15 cellular contexts compared by ENCODE assay signal in genomic region chr11:85779956-85780640, GRCh38. TPM values are rescaled to one million over a fixed set of nuclear protein-coding genes. Genes with fewer than 3 reads are reported as not detected.
DNase-seq lines count a peak whose midpoint lies in the region; ATAC-seq, FAIRE-seq and TF ChIP-seq lines count a peak whose summit lies in the region.
"Had no signal": no experiment of that assay in that cellular context is flagged by ENCODE, and none has a peak within 500 bp of the region (broad histone marks: within the 10 kb centered on the region; RNA-seq: fewer than 3 reads in every experiment).

No MANE protein-coding gene starts in this region.

- H3K9me3 Mint-ChIP-seq in CD8-positive, alpha-beta memory T cell = peaks cover 2 to 7% (median 6%) of the 10 kb centered on the region in 5 donors
- H3K9me3 Mint-ChIP-seq in HFFc6 = peaks cover 6% of the 10 kb centered on the region
- peaks cover 5% of the 10 kb centered on the region for H3K9me3 Mint-ChIP-seq in natural killer cell treated with Interleukin-12 subunit alpha and Interleukin-12 subunit beta and Interleukin-15 and Interleukin-18, amount 100 ng/mL, for 72 hours

- H3K27ac ChIP-seq in CD8-positive, alpha-beta memory T cell (ENCODE audit: low read depth, low read length) = no peak overlapping the region
- no peak overlapping the region for H3K27ac ChIP-seq in K562 (ENCODE audit: extremely low read depth, low read depth, low read length)
- H3K27ac ChIP-seq in adrenal gland = no peak overlapping the region
- H3K27ac ChIP-seq: C4-2B, HL-60 had no signal

- no peak for DNase-seq in CD8-positive, alpha-beta memory T cell
- DNase-seq in HFFc6 = peak; percentile 57
- DNase-seq in K562 (ENCODE audit: extremely low read depth in 1 of 4, low spot score in 3 of 4) = no peak
- DNase-seq in natural killer cell treated with Interleukin-12 subunit alpha and Interleukin-12 subunit beta and Interleukin-15 and Interleukin-18, amount 100 ng/mL, for 72 hours (ENCODE audit: low spot score) = no peak
- DNase-seq in adrenal gland = no peak
- DNase-seq: DND-41; hypothalamus; Karpas-422; kidney glomerular epithelial cell; stimulated activated CD4-positive, alpha-beta T cell treated with anti-CD3 and anti-CD28 coated beads, Interleukin-4, amount 100 ng/mL, for 4 hours had no signal

- H3K36me3 ChIP-seq in CD8-positive, alpha-beta memory T cell (ENCODE audit: insufficient read depth, low read length) = no peaks in the 10 kb centered on the region
- no peaks in the 10 kb centered on the region for H3K36me3 ChIP-seq in K562 (ENCODE audit: control insufficient read depth, insufficient read depth, low read length)
- H3K36me3 ChIP-seq in adrenal gland (replicated peaks in 1 of 2) = no peaks in the 10 kb centered on the region

- H4K20me1 ChIP-seq in K562 (replicated peaks; ENCODE audit: control insufficient read depth, insufficient read depth, low read length) = no peaks in the 10 kb centered on the region; the same call in 1 of the 2 replicates

- intact Hi-C loops in K562 (cut with micrococcal nuclease) (no loop called here), adrenal gland (cut with DNase I) (no loop called here)

- FAIRE-seq in K562 (lab: Jason Lieb, UNC) = no peak

- no peak for ATAC-seq in K562
- ATAC-seq in natural killer cell treated with Interleukin-12 subunit alpha and Interleukin-12 subunit beta and Interleukin-15 and Interleukin-18, amount 100 ng/mL, for 72 hours = peak in 1 of 2 donors; percentile 25
- no peak for ATAC-seq in GM18511 (IDR thresholded peaks at IDR 0.05; ENCODE audit: unreplicated experiment)
- no peak for ATAC-seq in HG02759 (IDR thresholded peaks at IDR 0.05; ENCODE audit: unreplicated experiment)

- peak overlapping the region in 2 of 7 donors; percentile 10 to 33 for H3K4me3 Mint-ChIP-seq in CD8-positive, alpha-beta memory T cell
- H3K4me3 Mint-ChIP-seq in HFFc6 = no peak overlapping the region
- peak overlapping the region; percentile 65 for H3K4me3 Mint-ChIP-seq in natural killer cell treated with Interleukin-12 subunit alpha and Interleukin-12 subunit beta and Interleukin-15 and Interleukin-18, amount 100 ng/mL, for 72 hours
- H3K4me3 Mint-ChIP-seq: activated naive CD4-positive, alpha-beta T cell treated with anti-CD3 and anti-CD28 coated beads, Interleukin-2, amount 50 U/mL, for 24 hours had no signal

- in situ Hi-C loops in K562 (cut with MboI) = no loop called here

- H3K36me3 Mint-ChIP-seq in CD8-positive, alpha-beta memory T cell = peaks cover 7 to 14% (median 9%) of the 10 kb centered on the region in 3 donors
- H3K36me3 Mint-ChIP-seq in HFFc6 (ENCODE audit: low read depth) = peaks cover 8% of the 10 kb centered on the region
- peaks cover 17% of the 10 kb centered on the region for H3K36me3 Mint-ChIP-seq in natural killer cell treated with Interleukin-12 subunit alpha and Interleukin-12 subunit beta and Interleukin-15 and Interleukin-18, amount 100 ng/mL, for 72 hours

- no peak overlapping the region for H3K9ac ChIP-seq in K562 (ENCODE audit: insufficient read depth in 1 of 2, low read depth in 2 of 2, low read length in 2 of 2)

- H3K9me3 ChIP-seq in CD8-positive, alpha-beta memory T cell (ENCODE audit: low read length) = no peaks in the 10 kb centered on the region
- H3K9me3 ChIP-seq in K562 (replicated peaks; ENCODE audit: control insufficient read depth, insufficient read depth, low read depth, low read length) = no peaks in the 10 kb centered on the region
- H3K9me3 ChIP-seq in adrenal gland (replicated peaks in 1 of 3) = no peaks in the 10 kb centered on the region

- H3K27ac Mint-ChIP-seq in CD8-positive, alpha-beta memory T cell = peak overlapping the region; percentile 16 to 96 (median 86)
- peak overlapping the region; percentile 66 for H3K27ac Mint-ChIP-seq in HFFc6
- H3K27ac Mint-ChIP-seq in natural killer cell treated with Interleukin-12 subunit alpha and Interleukin-12 subunit beta and Interleukin-15 and Interleukin-18, amount 100 ng/mL, for 72 hours = peak overlapping the region; percentile 87 to 99

- H3K27me3 ChIP-seq in CD8-positive, alpha-beta memory T cell (ENCODE audit: insufficient read depth, low read length, poor library complexity, severe bottlenecking) = no peaks in the 10 kb centered on the region
- H3K27me3 ChIP-seq in K562 (ENCODE audit: control insufficient read depth in 2 of 2, insufficient read depth in 2 of 2, low read length in 2 of 2) = no peaks in the 10 kb centered on the region
- H3K27me3 ChIP-seq in adrenal gland = no peaks in the 10 kb centered on the region

- H3K9me1 ChIP-seq in K562 (ENCODE audit: control insufficient read depth, insufficient read depth, low read length) = no peaks in the 10 kb centered on the region

- no peak overlapping the region for H3K4me3 ChIP-seq in CD8-positive, alpha-beta memory T cell (ENCODE audit: low read length)
- H3K4me3 ChIP-seq in K562 = no peak overlapping the region
- no peak overlapping the region for H3K4me3 ChIP-seq in adrenal gland

- peaks cover 10% of the 10 kb centered on the region for H3K4me1 ChIP-seq in CD8-positive, alpha-beta memory T cell (ENCODE audit: insufficient read depth, low read length)
- no peaks in the 10 kb centered on the region for H3K4me1 ChIP-seq in K562 (replicated peaks in 1 of 2; ENCODE audit: control insufficient read depth in 2 of 2, insufficient read depth in 2 of 2, low read length in 2 of 2)
- no peaks in the 10 kb centered on the region for H3K4me1 ChIP-seq in adrenal gland (replicated peaks in 1 of 2)

- POLR2A ChIA-PET in CD8-positive, alpha-beta memory T cell (lab: Charles Lee) = no interaction called here
- POLR2A ChIA-PET in K562 (lab: Yijun Ruan, JAX) = no interaction called here

- no peak overlapping the region for H3K4me2 ChIP-seq in K562 (ENCODE audit: insufficient read depth, low read length)

- TF ChIP-seq POLR2A in K562 (conservative IDR thresholded peaks at IDR 0.05) (no peak), adrenal gland (IDR thresholded peaks at IDR 0.05) (no peak)

- no peaks in the 10 kb centered on the region for H3K27me3 Mint-ChIP-seq in CD8-positive, alpha-beta memory T cell
- peaks cover 3% of the 10 kb centered on the region; the same call in 1 of the 2 replicates for H3K27me3 Mint-ChIP-seq in HFFc6 (ENCODE audit: insufficient read depth)
- H3K27me3 Mint-ChIP-seq in natural killer cell treated with Interleukin-12 subunit alpha and Interleukin-12 subunit beta and Interleukin-15 and Interleukin-18, amount 100 ng/mL, for 72 hours = no peaks in the 10 kb centered on the region
- H3K27me3 Mint-ChIP-seq: activated naive CD4-positive, alpha-beta T cell treated with anti-CD3 and anti-CD28 coated beads, Interleukin-2, amount 50 U/mL, for 24 hours had no signal

- no peak for TF ChIP-seq EP300 in K562 (IDR thresholded peaks at IDR 0.05; ENCODE audit: low read length)

- no peak for TF ChIP-seq RAD21 in K562 (CRISPR knock-in tag; conservative IDR thresholded peaks at IDR 0.05 in 1 of 2, IDR thresholded peaks at IDR 0.05 in 1 of 2)

- H3K79me2 ChIP-seq in K562 (ENCODE audit: control insufficient read depth, insufficient read depth, low read length) = no peaks in the 10 kb centered on the region

- no peak overlapping the region for H2AFZ ChIP-seq in K562 (ENCODE audit: low read depth, low read length)

- no TSS peak for BruUV-seq in K562 (replicated peaks; lab: Mats Ljungman, UMichigan)

- 0% methylated on average over 3 of the region's 3 CpGs for WGBS in K562 (ENCODE audit: insufficient coverage, low coverage, missing lambda C conversion rate)
- 60 to 86% (median 75%) methylated on average over 3 of the region's 3 CpGs for WGBS in adrenal gland, 4 donors

- peaks cover 59 to 76% (median 74%) of the 10 kb centered on the region in 3 donors for H3K4me1 Mint-ChIP-seq in CD8-positive, alpha-beta memory T cell
- peaks cover 13% of the 10 kb centered on the region for H3K4me1 Mint-ChIP-seq in HFFc6 (ENCODE audit: low read depth)
- peaks cover 61 to 69% of the 10 kb centered on the region in 2 donors for H3K4me1 Mint-ChIP-seq in natural killer cell treated with Interleukin-12 subunit alpha and Interleukin-12 subunit beta and Interleukin-15 and Interleukin-18, amount 100 ng/mL, for 72 hours (ENCODE audit: low read depth in 2 of 2)

- CTCF ChIA-PET in CD8-positive, alpha-beta memory T cell (lab: Charles Lee) = interaction anchor here (1.2 kb wide), 1 partner anchor 75 kb away, joined by 4 read pairs; the partner anchor contains the start of gene CCDC83
- CTCF ChIA-PET in K562 (lab: Yijun Ruan, JAX; ENCODE audit: low intra/inter-chr PET ratio) = no interaction called here

- TF ChIP-seq CTCF in HFFc6 (IDR thresholded peaks at IDR 0.05) (no peak), K562 (IDR thresholded peaks at IDR 0.05 in 2 of 3, conservative IDR thresholded peaks at IDR 0.05 in 1 of 3; ENCODE audit: insufficient read depth in 2 of 3, low read depth in 1 of 3, low read length in 3 of 3) (no peak), adrenal gland (IDR thresholded peaks at IDR 0.05) (no peak)

TF ChIP-seq in K562, 482 proteins besides CTCF, POLR2A, EP300 and RAD21 (continues in another document):
- TF ChIP-seq CEBPB (tag; IDR thresholded peaks at IDR 0.05) = peak; percentile 26; the same call in 1 of the 2 replicates

RNA-seq across cellular contexts. Expression of gene SYTL2, which starts 30.8 kb away (rescaled TPM):
- total RNA-seq in CD8-positive, alpha-beta memory T cell = 10 to 100 TPM; 12.4 to 13.2 TPM
- 52.3 TPM for polyA plus RNA-seq in CD8-positive, alpha-beta memory T cell
- total RNA-seq in HFFc6 (2021; fragmentation: NEBNext Ultra II Directional; extraction: Animal tissue kit (Norgen Biotek cat#: 25700)) = 10 to 100 TPM; 23.2 to 39.5 (median 27.4) TPM
- total RNA-seq in K562 (2011; cell fraction: chromatin; rRNA removed; ENCODE audit: low replicate concordance) = 0.37 and 0.46 TPM in 2 replicates
- 0.79 TPM in 1 of 2 replicates, not detected in the other for total RNA-seq in K562 (2011; cell fraction: nucleolus; rRNA removed)
- total RNA-seq in K562 (2011; cell fraction: nucleoplasm; rRNA removed) = 0.66 and 1.2 TPM in 2 replicates
- total RNA-seq in K562 (2014; rRNA removed) (0.05 and 0.33 TPM in 2 replicates), K562 (2014; rRNA removed; fragmentation: Illumina TruSeq; extraction: Trizol) (0.26 and 0.55 TPM in 2 replicates), K562 (2015; rRNA removed; fragmentation: Illumina TruSeq; extraction: Trizol) (0.30 and 0.43 TPM in 2 replicates), K562 (2021) (0.35 and 0.36 TPM in 2 replicates), adrenal gland (10 to 100 TPM in 7 of 8 donors, 1 to 10 TPM in 1; 9.2 to 64.9 (median 19.4) TPM)
- polyA plus RNA-seq in K562 (2011; rRNA removed) (0.38 and 0.57 TPM in 2 replicates), K562 (2014; fragmentation: Illumina TruSeq; extraction: Trizol) (0.17 and 0.42 TPM in 2 replicates), K562 (2014; fragmentation: Nextera tagmentation; extraction: Ambion mirVana) (under 1 TPM; 0.06 to 0.07 TPM), K562 (2014; rRNA removed) (0.13 and 0.19 TPM in 2 replicates), adrenal gland (10 to 100 TPM in 2 of 3 donors, 1 to 10 TPM in 1; 8.2 to 21.8 (median 12.1) TPM)
- 0.04 TPM in 2 replicates for polyA plus RNA-seq in K562 (2011; cell fraction: cytosol; rRNA removed)
- polyA plus RNA-seq in K562 (2011; cell fraction: nucleus; rRNA removed) = 0.67 and 0.91 TPM in 2 replicates
- polyA plus RNA-seq in K562 (2012) = 0.30 and 0.36 TPM in 2 replicates
- 0.42 and 0.60 TPM in 2 replicates for polyA minus RNA-seq in K562 (2011; rRNA and poly(A)+ RNA removed)
- polyA minus RNA-seq in K562 (2011; cell fraction: cytosol; rRNA and poly(A)+ RNA removed) = not detected in 2 replicates
- polyA minus RNA-seq in K562 (2011; cell fraction: nucleus; rRNA and poly(A)+ RNA removed) = 0.40 and 1.1 TPM in 2 replicates
- 10 to 100 TPM; 68.8 to 74.8 TPM for total RNA-seq in natural killer cell treated with Interleukin-12 subunit alpha and Interleukin-12 subunit beta and Interleukin-15 and Interleukin-18, amount 100 ng/mL, for 72 hours

Comparison
In these comparisons a context has a peak if more than half of its experiments do, and no peak if none do; other contexts are left out.
1. RNA of gene SYTL2, which starts 30.8 kb away (total RNA-seq): 68.8 to 74.8 TPM in natural killer cell treated with Interleukin-12 subunit alpha and Interleukin-12 subunit beta and Interleukin-15 and Interleukin-18, amount 100 ng/mL, for 72 hours, 23.2 to 39.5 TPM in HFFc6, 9.2 to 64.9 TPM in adrenal gland and 12.4 to 13.2 TPM in CD8-positive, alpha-beta memory T cell; 0.05 to 1.2 TPM in K562; every median in the first group is over 4 times any median in the second.
2. Peak in every context shown above with its lines, with median percentiles within 50 percentile points of each other: H3K27ac Mint-ChIP-seq.